ENCODE assay signal across 14 cellular contexts in the genomic region with DNA sequence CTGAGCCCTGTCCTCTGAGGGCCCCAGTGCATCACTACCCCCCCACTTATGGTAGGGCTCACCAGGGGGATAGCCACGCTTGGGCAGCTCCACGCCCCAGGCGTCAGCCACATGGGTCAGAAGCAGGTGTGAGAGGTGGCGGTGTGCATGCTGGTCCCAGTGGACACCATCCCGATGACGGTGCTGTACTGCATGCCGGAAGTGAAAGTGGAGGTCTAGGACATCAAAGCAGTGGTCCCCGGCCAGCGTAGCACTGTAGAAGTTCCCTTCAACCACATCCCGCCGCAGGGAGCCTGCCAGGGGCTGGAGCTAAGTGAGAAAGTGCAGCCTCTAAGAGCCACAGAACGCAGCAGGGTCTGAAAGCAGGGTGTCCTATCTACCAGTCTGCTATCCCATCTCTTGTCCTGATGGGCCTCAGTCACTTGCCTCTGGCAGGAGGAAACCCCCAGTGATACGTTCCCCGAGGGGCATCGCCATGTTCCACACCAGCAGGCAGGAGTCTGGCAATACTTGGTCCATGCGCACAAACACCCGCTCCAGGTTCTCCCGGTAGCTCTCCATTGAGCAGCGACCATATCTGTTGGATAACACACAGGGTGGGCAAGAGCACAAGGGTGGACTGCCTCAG.
A peak's percentile ranks its signal among the peaks of the same experiment; 100 is the strongest.
DNase-seq lines count a peak whose midpoint lies in the region; ATAC-seq, FAIRE-seq and TF ChIP-seq lines count a peak whose summit lies in the region.
"Had no signal": no experiment of that assay in that cellular context is flagged by ENCODE, and none has a peak within 500 bp of the region (broad histone marks: within the 10 kb centered on the region; RNA-seq: fewer than 3 reads in every experiment).

No MANE protein-coding gene starts in this region.

- peak; percentile 3 for ATAC-seq in stimulated activated memory B cell treated with anti-CD40 and anti-IgM and Interleukin-4, amounts not matched to agents 10 μg/mL and 1 μg/mL and 100 μg/mL, for 72 hours
- ATAC-seq in HG03139 (IDR thresholded peaks at IDR 0.05; ENCODE audit: unreplicated experiment): no peak
- ATAC-seq: stimulated activated naive CD8-positive, alpha-beta T cell treated with anti-CD3 and anti-CD28 coated beads, Interleukin-15, Interleukin-2, amounts not matched to agents 100 U/mL and 50 U/mL, for 24 hours had no signal

- no peak overlapping the region for H3K27ac Mint-ChIP-seq in activated naive CD4-positive, alpha-beta T cell treated with anti-CD3 and anti-CD28 coated beads, Interleukin-2, amount 50 U/mL, for 24 hours
- H3K27ac Mint-ChIP-seq in activated naive CD4-positive, alpha-beta T cell treated with anti-CD3 and anti-CD28 coated beads, Interleukin-2, amount 10 ng/mL, durations not matched to agents 7 days and 5 days: no peak overlapping the region
- H3K27ac Mint-ChIP-seq in dendritic cell treated with granulocyte-macrophage colony-stimulating factor and Interleukin-4, amounts not matched to agents 40 ng/mL and 50 ng/mL, for 4 days: peak overlapping the region; percentile 93
- no peak overlapping the region for H3K27ac Mint-ChIP-seq in stimulated activated memory B cell treated with anti-CD40 and anti-IgM and Interleukin-4, amounts not matched to agents 10 μg/mL and 1 μg/mL and 100 μg/mL, for 72 hours

- H3K9me3 Mint-ChIP-seq in activated naive CD4-positive, alpha-beta T cell treated with anti-CD3 and anti-CD28 coated beads, Interleukin-2, amount 50 U/mL, for 24 hours: no peaks in the 10 kb centered on the region
- no peaks in the 10 kb centered on the region for H3K9me3 Mint-ChIP-seq in activated naive CD4-positive, alpha-beta T cell treated with anti-CD3 and anti-CD28 coated beads, Interleukin-2, amount 10 ng/mL, durations not matched to agents 7 days and 5 days
- H3K9me3 Mint-ChIP-seq in dendritic cell treated with granulocyte-macrophage colony-stimulating factor and Interleukin-4, amounts not matched to agents 40 ng/mL and 50 ng/mL, for 4 days: no peaks in the 10 kb centered on the region
- no peaks in the 10 kb centered on the region for H3K9me3 Mint-ChIP-seq in stimulated activated memory B cell treated with anti-CD40 and anti-IgM and Interleukin-4, amounts not matched to agents 10 μg/mL and 1 μg/mL and 100 μg/mL, for 72 hours

- H3K27me3 Mint-ChIP-seq in activated naive CD4-positive, alpha-beta T cell treated with anti-CD3 and anti-CD28 coated beads, Interleukin-2, amount 50 U/mL, for 24 hours: no peaks in the 10 kb centered on the region
- peaks cover 6% of the 10 kb centered on the region for H3K27me3 Mint-ChIP-seq in activated naive CD4-positive, alpha-beta T cell treated with anti-CD3 and anti-CD28 coated beads, Interleukin-2, amount 10 ng/mL, durations not matched to agents 7 days and 5 days
- peaks cover 2% of the 10 kb centered on the region for H3K27me3 Mint-ChIP-seq in dendritic cell treated with granulocyte-macrophage colony-stimulating factor and Interleukin-4, amounts not matched to agents 40 ng/mL and 50 ng/mL, for 4 days
- H3K27me3 Mint-ChIP-seq in stimulated activated memory B cell treated with anti-CD40 and anti-IgM and Interleukin-4, amounts not matched to agents 10 μg/mL and 1 μg/mL and 100 μg/mL, for 72 hours: no peaks in the 10 kb centered on the region

- peak overlapping the region; percentile 26 for H3K4me3 Mint-ChIP-seq in activated naive CD4-positive, alpha-beta T cell treated with anti-CD3 and anti-CD28 coated beads, Interleukin-2, amount 50 U/mL, for 24 hours
- no peak overlapping the region for H3K4me3 Mint-ChIP-seq in activated naive CD4-positive, alpha-beta T cell treated with anti-CD3 and anti-CD28 coated beads, Interleukin-2, amount 10 ng/mL, durations not matched to agents 7 days and 5 days
- H3K4me3 Mint-ChIP-seq in dendritic cell treated with granulocyte-macrophage colony-stimulating factor and Interleukin-4, amounts not matched to agents 40 ng/mL and 50 ng/mL, for 4 days: no peak overlapping the region
- H3K4me3 Mint-ChIP-seq in stimulated activated memory B cell treated with anti-CD40 and anti-IgM and Interleukin-4, amounts not matched to agents 10 μg/mL and 1 μg/mL and 100 μg/mL, for 72 hours: peak overlapping the region; percentile 8

- no peak for TF ChIP-seq CTCF in GM13976 (IDR thresholded peaks at IDR 0.05; ENCODE audit: borderline replicate concordance, control extremely low read depth, extremely low read depth, insufficient read depth, missing control alignments)

- intact Hi-C loops in dendritic cell treated with granulocyte-macrophage colony-stimulating factor and Interleukin-4, amounts not matched to agents 40 ng/mL and 50 ng/mL, for 4 days (cut with micrococcal nuclease): no loop called here

- no peak for DNase-seq in activated naive CD4-positive, alpha-beta T cell treated with anti-CD3 and anti-CD28 coated beads, Interleukin-2, amount 10 ng/mL, durations not matched to agents 7 days and 5 days
- DNase-seq in GM13976 (ENCODE audit: low spot score) (peak; percentile 15), urothelium cell line (ENCODE audit: low spot score) (no peak), AG08395 (ENCODE audit: low spot score) (no peak)
- DNase-seq: effector memory CD4-positive, alpha-beta T cell; NCI-H187 treated with DMSO at 0.1 percent for 48 hours; NCI-H446 treated with DMSO at 0.1 percent for 48 hours; spleen; stimulated activated naive CD8-positive, alpha-beta T cell treated with anti-CD3 and anti-CD28 coated beads, Interleukin-15, Interleukin-2, amounts not matched to agents 100 U/mL and 50 U/mL, for 24 hours had no signal

- H3K36me3 Mint-ChIP-seq in activated naive CD4-positive, alpha-beta T cell treated with anti-CD3 and anti-CD28 coated beads, Interleukin-2, amount 50 U/mL, for 24 hours: peaks cover 4% of the 10 kb centered on the region
- peaks cover 11% of the 10 kb centered on the region for H3K36me3 Mint-ChIP-seq in activated naive CD4-positive, alpha-beta T cell treated with anti-CD3 and anti-CD28 coated beads, Interleukin-2, amount 10 ng/mL, durations not matched to agents 7 days and 5 days
- H3K36me3 Mint-ChIP-seq in dendritic cell treated with granulocyte-macrophage colony-stimulating factor and Interleukin-4, amounts not matched to agents 40 ng/mL and 50 ng/mL, for 4 days (ENCODE audit: low read depth): peaks cover 64% of the 10 kb centered on the region
- peaks cover 32% of the 10 kb centered on the region for H3K36me3 Mint-ChIP-seq in stimulated activated memory B cell treated with anti-CD40 and anti-IgM and Interleukin-4, amounts not matched to agents 10 μg/mL and 1 μg/mL and 100 μg/mL, for 72 hours

- in situ Hi-C loops in GM13976 (cut with MboI; ENCODE audit: low sequenced_read_pairs, unreplicated experiment): no loop called here

- no peak for FAIRE-seq in urothelium cell line (lab: Jason Lieb, UNC)
- FAIRE-seq: D721Med had no signal

- CTCF ChIA-PET in activated naive CD4-positive, alpha-beta T cell treated with anti-CD3 and anti-CD28 coated beads, Interleukin-2, amount 10 ng/mL, durations not matched to agents 7 days and 5 days (lab: Charles Lee): interaction anchor here (0.6 kb wide), 1 partner anchor 149 kb away, joined by 4 read pairs; no protein-coding TSS in a partner anchor

- peaks cover 23% of the 10 kb centered on the region for H3K4me1 Mint-ChIP-seq in activated naive CD4-positive, alpha-beta T cell treated with anti-CD3 and anti-CD28 coated beads, Interleukin-2, amount 50 U/mL, for 24 hours
- peaks cover 16% of the 10 kb centered on the region for H3K4me1 Mint-ChIP-seq in activated naive CD4-positive, alpha-beta T cell treated with anti-CD3 and anti-CD28 coated beads, Interleukin-2, amount 10 ng/mL, durations not matched to agents 7 days and 5 days
- peaks cover 67% of the 10 kb centered on the region for H3K4me1 Mint-ChIP-seq in dendritic cell treated with granulocyte-macrophage colony-stimulating factor and Interleukin-4, amounts not matched to agents 40 ng/mL and 50 ng/mL, for 4 days (ENCODE audit: low read depth)
- peaks cover 25% of the 10 kb centered on the region for H3K4me1 Mint-ChIP-seq in stimulated activated memory B cell treated with anti-CD40 and anti-IgM and Interleukin-4, amounts not matched to agents 10 μg/mL and 1 μg/mL and 100 μg/mL, for 72 hours

Comparison
In these comparisons a context has a peak if more than half of its experiments do, and no peak if none do; other contexts are left out.
1. H3K4me3 Mint-ChIP-seq: peak in activated naive CD4-positive, alpha-beta T cell treated with anti-CD3 and anti-CD28 coated beads, Interleukin-2, amount 50 U/mL, for 24 hours (single experiment) and stimulated activated memory B cell treated with anti-CD40 and anti-IgM and Interleukin-4, amounts not matched to agents 10 μg/mL and 1 μg/mL and 100 μg/mL, for 72 hours (single experiment); none in activated naive CD4-positive, alpha-beta T cell treated with anti-CD3 and anti-CD28 coated beads, Interleukin-2, amount 10 ng/mL, durations not matched to agents 7 days and 5 days (single experiment) and dendritic cell treated with granulocyte-macrophage colony-stimulating factor and Interleukin-4, amounts not matched to agents 40 ng/mL and 50 ng/mL, for 4 days (single experiment).